In genomic region chr4:150950657-150951056, GRCh38 we compare ENCODE assay signal across 11 cellular contexts.
A peak's percentile ranks its signal among the peaks of the same experiment; 100 is the strongest.
DNase-seq lines count a peak whose midpoint lies in the region; ATAC-seq, FAIRE-seq and TF ChIP-seq lines count a peak whose summit lies in the region.
"Had no signal": no experiment of that assay in that cellular context is flagged by ENCODE, and none has a peak within 500 bp of the region (broad histone marks: within the 10 kb centered on the region; RNA-seq: fewer than 3 reads in every experiment).

No MANE protein-coding gene starts in this region.

- no peak overlapping the region for H3K4me3 ChIP-seq in vagina

- peak; percentile 77 for ATAC-seq in GM19452 (IDR thresholded peaks at IDR 0.05; ENCODE audit: unreplicated experiment)
- peak; percentile 86 for ATAC-seq in HG03175 (IDR thresholded peaks at IDR 0.05; ENCODE audit: unreplicated experiment)

- intact Hi-C loops in vagina (cut with DNase I): no loop called here

- H3K36me3 ChIP-seq in vagina: no peaks in the 10 kb centered on the region

- peaks cover 5% of the 10 kb centered on the region for H3K4me1 ChIP-seq in vagina
- H3K4me1 ChIP-seq: parathyroid adenoma had no signal

- no peak for TF ChIP-seq CTCF in D721Med (IDR thresholded peaks at IDR 0.05; ENCODE audit: insufficient read depth, missing control alignments)
- TF ChIP-seq CTCF in vagina (IDR thresholded peaks at IDR 0.05): no peak

- H3K9me3 ChIP-seq in vagina: no peaks in the 10 kb centered on the region

- no peak overlapping the region for H3K27ac ChIP-seq in vagina
- H3K27ac ChIP-seq: C4-2B, parathyroid adenoma had no signal

- no peak for TF ChIP-seq POLR2A in vagina (IDR thresholded peaks at IDR 0.05)

- H3K27me3 ChIP-seq in vagina: no peaks in the 10 kb centered on the region

- DNase-seq in D721Med (ENCODE audit: insufficient read length, low spot score) (no peak), dermis blood vessel endothelial cell (peak; percentile 35), vagina (ENCODE audit: extremely low spot score in 2 of 2) (no peak), medulla oblongata (ENCODE audit: extremely low spot score) (no peak)
- no peak for DNase-seq in activated CD4-positive, CD25-positive, alpha-beta regulatory T cell (lab: John Stamatoyannopoulos, UW)
- no peak for DNase-seq in stimulated activated CD8-positive, alpha-beta memory T cell treated with anti-CD3 and anti-CD28 coated beads, Interleukin-4, amount 100 ng/mL, for 48 hours
- DNase-seq: Kasumi-1 had no signal

- peak; percentile 16 for FAIRE-seq in D721Med (lab: Jason Lieb, UNC)
